Comparison of ENCODE assay signal across 8 cellular contexts in the genomic region with DNA sequence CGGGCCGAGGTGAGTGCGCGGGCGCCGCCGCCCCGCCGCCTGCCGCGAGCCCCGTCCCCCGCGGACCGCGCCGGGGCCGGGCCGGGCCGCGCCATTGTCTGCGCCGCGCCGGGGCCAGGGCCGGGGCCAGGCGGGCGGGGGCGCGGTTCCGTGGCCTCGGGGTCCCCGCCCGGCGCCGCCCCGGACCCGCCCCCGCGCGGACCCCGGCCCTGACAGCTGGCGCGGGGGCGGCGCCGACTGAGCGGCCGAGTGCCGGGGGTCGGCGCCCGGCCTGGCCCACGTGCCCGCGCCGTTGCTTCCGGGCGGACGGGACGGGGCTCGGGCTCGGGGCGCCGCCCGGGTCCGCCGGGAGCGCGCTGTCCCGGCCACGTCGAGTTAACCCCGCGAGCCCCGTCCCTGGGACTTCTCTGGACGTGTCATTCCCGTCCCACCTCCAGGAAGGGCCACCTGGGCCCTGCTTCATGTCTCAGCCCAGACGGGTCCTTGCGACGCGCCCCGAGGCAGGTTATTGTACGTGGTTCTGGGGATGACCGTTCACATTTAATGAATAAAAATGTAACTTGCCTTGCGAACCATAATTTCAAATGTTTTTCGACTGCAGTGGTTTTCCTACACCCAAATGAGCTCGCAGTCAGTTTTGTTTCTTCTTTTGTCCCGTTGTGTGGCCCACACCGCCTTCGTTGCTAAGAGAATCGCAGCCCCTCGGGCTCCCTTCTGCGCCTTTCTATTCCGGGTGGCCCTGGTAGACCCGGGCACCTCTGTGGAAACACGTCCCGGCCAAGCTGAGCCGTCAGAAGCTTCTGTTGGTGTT. TPM values are rescaled to one million over a fixed set of nuclear protein-coding genes. Genes with fewer than 3 reads are reported as not detected.
DNase-seq lines count a peak whose midpoint lies in the region; ATAC-seq and TF ChIP-seq lines count a peak whose summit lies in the region.

No MANE protein-coding gene starts in this region.

- peaks cover 38% of the 10 kb centered on the region for H3K4me1 Mint-ChIP-seq in activated CD8-positive, alpha-beta T cell treated with anti-CD3 and anti-CD28 coated beads for 36 hours (ENCODE audit: low read depth)
- peaks cover 30% of the 10 kb centered on the region for H3K4me1 Mint-ChIP-seq in osteocyte (ENCODE audit: unreplicated experiment)

- H3K4me3 Mint-ChIP-seq in activated CD8-positive, alpha-beta T cell treated with anti-CD3 and anti-CD28 coated beads for 36 hours = peak overlapping the region; percentile 90
- H3K4me3 Mint-ChIP-seq in osteocyte (ENCODE audit: unreplicated experiment) = peak overlapping the region; percentile 93

- CTCF ChIA-PET in activated CD8-positive, alpha-beta T cell treated with anti-CD3 and anti-CD28 coated beads for 36 hours (lab: Charles Lee) = interaction anchor here (0.8 to 2.2 kb wide), 3 partner anchors 13 to 33 kb away, joined by 3 to 4 read pairs (median 3); no protein-coding TSS in a partner anchor

- intact Hi-C loops in activated CD8-positive, alpha-beta T cell treated with anti-CD3 and anti-CD28 coated beads for 36 hours (cut with micrococcal nuclease) = no loop called here

- peak; percentile 26 for ATAC-seq in GM21390 (IDR thresholded peaks at IDR 0.05; ENCODE audit: unreplicated experiment)
- ATAC-seq in activated CD8-positive, alpha-beta T cell treated with anti-CD3 and anti-CD28 coated beads for 36 hours = peak; percentile 19

- peaks cover 41% of the 10 kb centered on the region for H3K27me3 ChIP-seq in HUES6 (ENCODE audit: control insufficient read depth, insufficient read depth, low read length)

- H3K36me3 ChIP-seq in HUES6 (ENCODE audit: control insufficient read depth, insufficient read depth, low read length) = 0 out of 2 replicates have a peak, but pooled peaks cover 3% of the 10 kb centered on the region

- no peaks in the 10 kb centered on the region for H3K9me3 ChIP-seq in HUES6 (ENCODE audit: control insufficient read depth, insufficient read depth, low read depth, low read length)

- no peaks in the 10 kb centered on the region for H3K9me3 Mint-ChIP-seq in activated CD8-positive, alpha-beta T cell treated with anti-CD3 and anti-CD28 coated beads for 36 hours
- no peaks in the 10 kb centered on the region for H3K9me3 Mint-ChIP-seq in osteocyte (ENCODE audit: unreplicated experiment)

- H3K4me3 ChIP-seq in HUES6 (ENCODE audit: low read depth, low read length) (peak overlapping the region; percentile 98), foreskin fibroblast (ENCODE audit: low read depth in 1 of 2, low read length in 2 of 2) (peak overlapping the region; percentile 65 to 89)

- no peak overlapping the region for H3K27ac ChIP-seq in HUES6 (ENCODE audit: low read depth, low read length)

- peaks cover 7% of the 10 kb centered on the region for H3K36me3 Mint-ChIP-seq in activated CD8-positive, alpha-beta T cell treated with anti-CD3 and anti-CD28 coated beads for 36 hours (ENCODE audit: low read depth)
- H3K36me3 Mint-ChIP-seq in osteocyte (ENCODE audit: unreplicated experiment) = no peaks in the 10 kb centered on the region

- DNase-seq in DMS 273 (lab: John Stamatoyannopoulos, UW; ENCODE audit: unreplicated experiment) (peak; percentile 63), DMS 273 treated with DMSO at 0.1 percent for 48 hours (lab: John Stamatoyannopoulos, UW) (no peak), foreskin fibroblast (peak in 1 of 2 donors; percentile 49), osteocyte (ENCODE audit: extremely low spot score, unreplicated experiment) (no peak), COLO829 (ENCODE audit: low spot score) (no peak)
- DNase-seq in activated CD8-positive, alpha-beta T cell treated with anti-CD3 and anti-CD28 coated beads for 36 hours = peak; percentile 51

- H3K4me1 ChIP-seq in HUES6 (ENCODE audit: control insufficient read depth, insufficient read depth, low read length) = peaks cover 19% of the 10 kb centered on the region

- no peak for TF ChIP-seq CTCF in activated CD8-positive, alpha-beta T cell treated with anti-CD3 and anti-CD28 coated beads for 36 hours (IDR thresholded peaks at IDR 0.05)
- TF ChIP-seq CTCF in foreskin fibroblast (IDR thresholded peaks at IDR 0.05; ENCODE audit: low read depth, low read length) = no peak
- no peak for TF ChIP-seq CTCF in osteocyte (IDR thresholded peaks at IDR 0.05)

- H3K27me3 Mint-ChIP-seq in activated CD8-positive, alpha-beta T cell treated with anti-CD3 and anti-CD28 coated beads for 36 hours = peaks cover 12% of the 10 kb centered on the region
- H3K27me3 Mint-ChIP-seq in osteocyte (ENCODE audit: unreplicated experiment) = peaks cover 12% of the 10 kb centered on the region

- POLR2A ChIA-PET in activated CD8-positive, alpha-beta T cell treated with anti-CD3 and anti-CD28 coated beads for 36 hours (lab: Charles Lee) = interaction anchor here (0.6 to 2.8 kb wide), 6 partner anchors 14 to 64 kb away, joined by 3 to 10 read pairs (median 3); partner anchors contain the start of genes ALG12 and CRELD2

- H3K27ac Mint-ChIP-seq in activated CD8-positive, alpha-beta T cell treated with anti-CD3 and anti-CD28 coated beads for 36 hours = peak overlapping the region; percentile 91
- H3K27ac Mint-ChIP-seq in osteocyte (ENCODE audit: unreplicated experiment) = peak overlapping the region; percentile 96

- H3K9ac ChIP-seq in HUES6 (ENCODE audit: low read length) = peak overlapping the region; percentile 78

RNA-seq across cellular contexts. Expression of gene ZBED4, which starts 0.5 kb away (rescaled TPM):
- total RNA-seq in activated CD8-positive, alpha-beta T cell treated with anti-CD3 and anti-CD28 coated beads for 36 hours = 10 to 100 TPM; 19.7 to 20.1 TPM
- total RNA-seq in osteocyte = 17.2 and 17.3 TPM in 2 replicates

RNA-seq across cellular contexts. Expression of gene BRD1, which starts 26.5 kb away (rescaled TPM):
- 10 to 100 TPM; 24.5 to 29.0 TPM for total RNA-seq in activated CD8-positive, alpha-beta T cell treated with anti-CD3 and anti-CD28 coated beads for 36 hours
- total RNA-seq in osteocyte = 34.3 and 40.6 TPM in 2 replicates

Comparison
In these comparisons a context has a peak if more than half of its experiments do, and no peak if none do; other contexts are left out.
1. DNase-seq: peak in DMS 273 (single experiment) and activated CD8-positive, alpha-beta T cell treated with anti-CD3 and anti-CD28 coated beads for 36 hours (single experiment); none in DMS 273 treated with DMSO at 0.1 percent for 48 hours (single experiment), osteocyte (single experiment) and COLO829 (single experiment).